Comparison of ENCODE assay signal across 17 cellular contexts in genomic region chr6:75481394-75481793, GRCh38. TPM values are rescaled to one million over a fixed set of nuclear protein-coding genes. Genes with fewer than 3 reads are reported as not detected.
DNase-seq lines count a peak whose midpoint lies in the region; ATAC-seq and TF ChIP-seq lines count a peak whose summit lies in the region.
"Had no signal": no experiment of that assay in that cellular context is flagged by ENCODE, and none has a peak within 500 bp of the region (broad histone marks: within the 10 kb centered on the region; RNA-seq: fewer than 3 reads in every experiment).

No MANE protein-coding gene starts in this region.

- intact Hi-C loops in Right ventricle myocardium inferior (cut with DNase I) (no loop called here), cardiac septum (cut with DNase I) (no loop called here), left cardiac atrium (cut with DNase I) (no loop called here), psoas muscle (cut with DNase I) (loop anchor here in 1 of 2 donors (5.0 kb wide), 1 partner anchor 34 kb away; no protein-coding TSS in a partner anchor)

- H3K9me3 ChIP-seq in psoas muscle: no peaks in the 10 kb centered on the region
- H3K9me3 ChIP-seq: prostate gland had no signal

- TF ChIP-seq CTCF in psoas muscle (IDR thresholded peaks at IDR 0.05): no peak

- H3K4me3 ChIP-seq in psoas muscle: no peak overlapping the region
- H3K4me3 ChIP-seq: prostate gland had no signal

- peak; percentile 37 for ATAC-seq in Right ventricle myocardium inferior
- ATAC-seq in left cardiac atrium: peak; percentile 36 to 53
- peak; percentile 27 to 73 (median 60) for ATAC-seq in psoas muscle
- no peak for ATAC-seq in GM21717 (IDR thresholded peaks at IDR 0.05; ENCODE audit: unreplicated experiment)
- ATAC-seq in GM18858 (IDR thresholded peaks at IDR 0.05; ENCODE audit: unreplicated experiment): no peak

- H3K27ac ChIP-seq in psoas muscle: peak overlapping the region; percentile 74
- H3K27ac ChIP-seq: prostate gland had no signal

- peaks cover 90% of the 10 kb centered on the region for H3K4me1 ChIP-seq in psoas muscle

- no peak for DNase-seq in Right ventricle myocardium inferior (ENCODE audit: missing footprints)
- no peak for DNase-seq in cardiac septum (ENCODE audit: low spot score)
- no peak for DNase-seq in left cardiac atrium
- no peak for DNase-seq in psoas muscle
- no peak for DNase-seq in DMS53 treated with DMSO at 0.1 percent for 48 hours (lab: John Stamatoyannopoulos, UW; ENCODE audit: unreplicated experiment)
- DNase-seq in NCI-H748 treated with DMSO at 0.1 percent for 48 hours (lab: John Stamatoyannopoulos, UW): no peak
- DNase-seq: 8988T; activated B cell treated with CpG ODN at 0.5 μM for 24 hours; activated naive CD4-positive, alpha-beta T cell treated with anti-CD3 and anti-CD28 coated beads for 36 hours; CD4-positive, alpha-beta T cell; central memory CD4-positive, alpha-beta T cell; NCI-H1105; OCI-M1 had no signal

- H3K27me3 ChIP-seq in psoas muscle (ENCODE audit: insufficient read depth in 3 of 3, low read length in 2 of 3): no peaks in the 10 kb centered on the region

- no peaks in the 10 kb centered on the region for H3K36me3 ChIP-seq in psoas muscle (ENCODE audit: insufficient read depth in 1 of 2, low read depth in 1 of 2)
- H3K36me3 ChIP-seq: prostate gland had no signal

- WGBS in psoas muscle, 3 donors: 38 to 41% (median 40%) methylated on average over 1 of the region's 1 CpG

RNA-seq across cellular contexts. Expression of gene FILIP1, which starts 12.2 kb away (rescaled TPM):
- total RNA-seq in Right ventricle myocardium inferior (149 TPM), cardiac septum (183 TPM), left cardiac atrium (10 to 100 TPM; 85.8 to 86.3 TPM), psoas muscle (100 to 1,000 TPM in 1 of 4 donors, 10 to 100 TPM in 3; 71.5 to 129 (median 87.1) TPM)
- 10 to 100 TPM in 2 of 3 donors, 1 to 10 TPM in 1; 2.8 to 32.4 (median 20.1) TPM for polyA plus RNA-seq in psoas muscle
- total RNA-seq: activated B cell treated with CpG ODN at 0.5 μM for 24 hours; activated naive CD4-positive, alpha-beta T cell treated with anti-CD3 and anti-CD28 coated beads for 36 hours; NCI-H460 had no signal

Comparison
In these comparisons a context has a peak if more than half of its experiments do, and no peak if none do; other contexts are left out.
1. ATAC-seq: peak in Right ventricle myocardium inferior (single experiment), left cardiac atrium (2 of 2) and psoas muscle (4 of 4); none in GM21717 (single experiment) and GM18858 (single experiment).